ENCODE assay signal across 9 cellular contexts in genomic region chr14:31950760-31951637, GRCh38.
DNase-seq lines count a peak whose midpoint lies in the region; ATAC-seq and TF ChIP-seq lines count a peak whose summit lies in the region.
"Had no signal": no experiment of that assay in that cellular context is flagged by ENCODE, and none has a peak within 500 bp of the region (broad histone marks: within the 10 kb centered on the region; RNA-seq: fewer than 3 reads in every experiment).

No MANE protein-coding gene starts in this region.

- no peak for TF ChIP-seq CTCF in HFFc6 (IDR thresholded peaks at IDR 0.05)
- TF ChIP-seq CTCF in glutamatergic neuron (IDR thresholded peaks at IDR 0.05; ENCODE audit: partially characterized antibody, unreplicated experiment) = no peak

- no peaks in the 10 kb centered on the region for H3K9me3 Mint-ChIP-seq in HFFc6
- peaks cover 7% of the 10 kb centered on the region for H3K9me3 Mint-ChIP-seq in glutamatergic neuron (ENCODE audit: unreplicated experiment)
- H3K9me3 Mint-ChIP-seq in naive thymus-derived CD8-positive, alpha-beta T cell = no peaks in the 10 kb centered on the region

- H3K27ac Mint-ChIP-seq in HFFc6 = no peak overlapping the region
- peak overlapping the region; percentile 83 for H3K27ac Mint-ChIP-seq in glutamatergic neuron (ENCODE audit: unreplicated experiment)
- no peak overlapping the region for H3K27ac Mint-ChIP-seq in naive thymus-derived CD8-positive, alpha-beta T cell

- H3K4me1 Mint-ChIP-seq in HFFc6 (ENCODE audit: low read depth) = peaks cover 33% of the 10 kb centered on the region
- peaks cover 23% of the 10 kb centered on the region for H3K4me1 Mint-ChIP-seq in glutamatergic neuron (ENCODE audit: low read depth, unreplicated experiment)
- peaks cover 0 to 4% (median under 1%) of the 10 kb centered on the region in 4 donors for H3K4me1 Mint-ChIP-seq in naive thymus-derived CD8-positive, alpha-beta T cell

- no peak for ATAC-seq in HG03457 (IDR thresholded peaks at IDR 0.05; ENCODE audit: unreplicated experiment)
- ATAC-seq in naive thymus-derived CD8-positive, alpha-beta T cell = no peak
- no peak for ATAC-seq in HG03432 (IDR thresholded peaks at IDR 0.05; ENCODE audit: unreplicated experiment)
- ATAC-seq: Panc1 had no signal

- POLR2A ChIA-PET in naive thymus-derived CD8-positive, alpha-beta T cell (lab: Charles Lee) = no interaction called here

- DNase-seq in HFFc6 = peak; percentile 40
- DNase-seq in glutamatergic neuron = peak; percentile 62
- peak; percentile 68 for DNase-seq in retina
- DNase-seq in naive thymus-derived CD8-positive, alpha-beta T cell = no peak
- no peak for DNase-seq in NOMO-1 (lab: John Stamatoyannopoulos, UW; ENCODE audit: unreplicated experiment in 2 of 2)

- H3K27me3 Mint-ChIP-seq in HFFc6 (ENCODE audit: insufficient read depth) (peaks cover 5% of the 10 kb centered on the region), glutamatergic neuron (ENCODE audit: unreplicated experiment) (peaks cover 7% of the 10 kb centered on the region)
- peaks cover 3 to 12% (median 5%) of the 10 kb centered on the region in 5 donors for H3K27me3 Mint-ChIP-seq in naive thymus-derived CD8-positive, alpha-beta T cell

- H3K36me3 Mint-ChIP-seq in HFFc6 (ENCODE audit: low read depth) (no peaks in the 10 kb centered on the region), glutamatergic neuron (ENCODE audit: unreplicated experiment) (no peaks in the 10 kb centered on the region)
- no peaks in the 10 kb centered on the region for H3K36me3 Mint-ChIP-seq in naive thymus-derived CD8-positive, alpha-beta T cell

- H3K4me3 Mint-ChIP-seq in HFFc6 (no peak overlapping the region; the same call in 1 of the 2 replicates), glutamatergic neuron (ENCODE audit: unreplicated experiment) (peak overlapping the region; percentile 44)
- H3K4me3 Mint-ChIP-seq in naive thymus-derived CD8-positive, alpha-beta T cell = no peak overlapping the region

TF ChIP-seq in PFSK-1, 5 proteins besides CTCF, POLR2A, EP300 and RAD21:
- TF ChIP-seq TAF1 (IDR thresholded peaks at IDR 0.05; ENCODE audit: borderline replicate concordance, insufficient read depth, low read length) (no peak), POLR2AphosphoS5 (IDR thresholded peaks at IDR 0.05; ENCODE audit: low read depth, low read length) (0 out of 2 replicates have a peak, but pooled peaks have one; percentile 15)

Comparison
In these comparisons a context has a peak if more than half of its experiments do, and no peak if none do; other contexts are left out.
1. DNase-seq: peak in HFFc6 (single experiment), glutamatergic neuron (single experiment) and retina (single experiment); none in naive thymus-derived CD8-positive, alpha-beta T cell (0 of 10) and NOMO-1 (0 of 2).